In the genomic region with DNA sequence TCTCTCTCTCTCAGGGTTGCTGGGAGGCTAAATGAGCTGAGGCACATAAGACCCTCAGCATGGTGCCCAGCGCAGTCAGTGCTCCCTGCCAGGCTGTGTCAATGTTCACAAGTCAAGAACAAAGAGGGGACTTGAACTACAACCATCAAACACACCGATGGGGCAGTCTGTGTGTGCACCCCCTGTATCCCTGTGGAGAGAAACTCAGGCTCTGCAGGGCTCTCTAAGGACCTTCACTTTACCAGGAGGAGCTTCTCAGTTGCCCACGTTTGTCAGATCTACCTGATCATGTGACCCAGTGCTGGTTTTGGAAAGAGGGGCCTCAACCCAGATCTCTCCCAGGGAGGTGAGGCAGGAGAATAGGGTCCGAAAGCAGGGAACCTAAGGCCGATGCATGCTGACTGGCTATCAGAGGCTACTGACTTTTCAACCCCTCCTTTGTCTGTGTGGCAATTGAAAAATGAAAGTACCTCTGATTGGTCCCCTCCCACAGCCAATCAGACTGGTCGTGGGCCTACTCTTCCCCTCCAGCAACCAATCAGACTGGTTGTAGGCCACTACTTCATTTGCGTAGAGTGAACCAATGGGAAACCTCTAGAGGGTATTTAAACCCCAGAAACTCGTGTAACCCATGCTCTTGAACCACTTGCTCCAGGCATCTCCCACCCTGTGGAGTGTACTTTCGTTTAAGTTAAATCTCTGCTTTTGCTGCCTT, we compare ENCODE assay signal across 1 cellular context.
A peak's percentile ranks its signal among the peaks of the same experiment; 100 is the strongest.
TF ChIP-seq lines count a peak whose summit lies in the region.

No MANE protein-coding gene starts in this region.

TF ChIP-seq in HepG2, 621 proteins besides CTCF, POLR2A, EP300 and RAD21 (continued from another document):
- TF ChIP-seq KIAA2018 (CRISPR knock-in tag; IDR thresholded peaks at IDR 0.05; ENCODE audit: borderline replicate concordance), result no peak
- no peak for TF ChIP-seq MAFF (IDR thresholded peaks at IDR 0.05; ENCODE audit: low read depth, low read length)
- TF ChIP-seq HDAC1 (CRISPR knock-in tag; IDR thresholded peaks at IDR 0.05), result 0 out of 2 replicates have a peak, but pooled peaks have one; percentile 33
- TF ChIP-seq REXO4 (CRISPR knock-in tag; IDR thresholded peaks at IDR 0.05; ENCODE audit: borderline replicate concordance), result no peak
- peak; percentile 79 for TF ChIP-seq NFYB (CRISPR knock-in tag; IDR thresholded peaks at IDR 0.05)
- TF ChIP-seq, protein P1, sequence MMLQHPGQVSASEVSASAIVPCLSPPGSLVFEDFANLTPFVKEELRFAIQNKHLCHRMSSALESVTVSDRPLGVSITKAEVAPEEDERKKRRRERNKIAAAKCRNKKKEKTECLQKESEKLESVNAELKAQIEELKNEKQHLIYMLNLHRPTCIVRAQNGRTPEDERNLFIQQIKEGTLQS (CRISPR knock-in tag; IDR thresholded peaks at IDR 0.05), result no peak
- TF ChIP-seq PRDM10 (CRISPR knock-in tag; IDR thresholded peaks at IDR 0.05; ENCODE audit: low read depth), result peak; percentile 66; the same call in 1 of the 2 replicates
- peak; percentile 73 for TF ChIP-seq MAX (IDR thresholded peaks at IDR 0.05)
- peak; percentile 69 for TF ChIP-seq ZNF501 (CRISPR knock-in tag; IDR thresholded peaks at IDR 0.05)
- peak; percentile 39; the same call in 1 of the 2 replicates for TF ChIP-seq ZMYM4 (CRISPR knock-in tag; IDR thresholded peaks at IDR 0.05)
- TF ChIP-seq HOXA5 (CRISPR knock-in tag; IDR thresholded peaks at IDR 0.05), result peak; percentile 47; the same call in 1 of the 2 replicates
- no peak for TF ChIP-seq ZNF567 (CRISPR knock-in tag; IDR thresholded peaks at IDR 0.05; ENCODE audit: borderline replicate concordance)
TF ChIP-seq in HepG2: peak in this region for 34.
